Comparison of ENCODE assay signal across 16 cellular contexts in the genomic region with DNA sequence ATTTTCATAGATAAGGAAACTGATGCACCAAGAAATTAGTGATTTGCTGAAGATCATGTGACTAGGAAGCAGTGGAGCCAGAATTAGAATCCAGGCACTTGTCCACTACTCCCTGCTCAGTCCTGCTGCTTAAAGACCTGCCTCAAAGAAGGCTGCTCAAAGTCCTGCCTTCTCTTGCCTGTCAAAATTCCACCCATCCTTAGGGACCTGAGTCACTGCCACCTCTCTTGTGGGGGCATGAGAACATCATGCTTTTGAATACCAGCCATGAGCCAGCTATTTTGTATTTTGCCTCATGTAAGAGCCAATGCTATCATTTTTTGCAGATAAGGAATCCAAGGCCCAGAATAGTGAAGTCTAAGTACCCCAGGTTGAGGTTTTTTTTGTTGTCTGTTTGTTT. TPM values are rescaled to one million over a fixed set of nuclear protein-coding genes. Genes with fewer than 3 reads are reported as not detected.
A peak's percentile ranks its signal among the peaks of the same experiment; 100 is the strongest.
DNase-seq lines count a peak whose midpoint lies in the region; ATAC-seq and TF ChIP-seq lines count a peak whose summit lies in the region.
"Had no signal": no experiment of that assay in that cellular context is flagged by ENCODE, and none has a peak within 500 bp of the region (broad histone marks: within the 10 kb centered on the region; RNA-seq: fewer than 3 reads in every experiment).

No MANE protein-coding gene starts in this region.

- intact Hi-C loops in IMR-90 (cut with micrococcal nuclease), result loop anchor here (5.0 kb wide), 1 partner anchor 849 kb away; no protein-coding TSS in a partner anchor
- intact Hi-C loops in CD4-positive, alpha-beta T cell (cut with DNase I, micrococcal nuclease), result loop anchor here in 1 of 2 experiments (5.0 to 10.0 kb wide), 2 partner anchors 306 to 644 kb away; a partner anchor contains a TSS

- no peak overlapping the region for H2BK15ac ChIP-seq in IMR-90 (ENCODE audit: low read depth, low read length)

- H3K9me1 ChIP-seq in IMR-90 (ENCODE audit: insufficient read depth, low read length), result no peaks in the 10 kb centered on the region

- H2AFZ ChIP-seq in IMR-90 (replicated peaks; ENCODE audit: low read length, poor library complexity), result no peak overlapping the region

- H3K4me2 ChIP-seq in IMR-90 (ENCODE audit: low read depth, low read length), result no peak overlapping the region

- no peak overlapping the region for H3K18ac ChIP-seq in IMR-90 (ENCODE audit: low read depth, low read length)

- H3K27ac Mint-ChIP-seq in mesothelial cell of epicardium (peak overlapping the region; percentile 70), glutamatergic neuron (ENCODE audit: unreplicated experiment) (no peak overlapping the region)
- H3K27ac Mint-ChIP-seq in CD4-positive, alpha-beta T cell, result no peak overlapping the region
- H3K27ac Mint-ChIP-seq: activated naive CD4-positive, alpha-beta T cell treated with anti-CD3 and anti-CD28 coated beads, Interleukin-2, amount 10 ng/mL, durations not matched to agents 7 days and 5 days; T-helper 1 cell treated with Interleukin-12 subunit alpha and Interleukin-12 subunit beta and Interleukin-4 antibody, amounts not matched to agents 30 μg/mL and 1 μg/mL, for 36 hours had no signal

- in situ Hi-C loops in IMR-90 (cut with MboI; ENCODE audit: low sequenced_read_pairs), result loop anchor here (5.0 to 10.0 kb wide), 2 partner anchors 969 to 1116 kb away; no protein-coding TSS in a partner anchor

- no peaks in the 10 kb centered on the region for H4K20me1 ChIP-seq in IMR-90 (ENCODE audit: insufficient read depth, low read length)

- no peak overlapping the region for H4K5ac ChIP-seq in IMR-90 (ENCODE audit: low read depth, low read length)

- H3K4me1 Mint-ChIP-seq in mesothelial cell of epicardium (peaks cover 71% of the 10 kb centered on the region), glutamatergic neuron (ENCODE audit: low read depth, unreplicated experiment) (peaks cover 4% of the 10 kb centered on the region)
- H3K4me1 Mint-ChIP-seq in CD4-positive, alpha-beta T cell (ENCODE audit: low read depth), result peaks cover 7% of the 10 kb centered on the region
- H3K4me1 Mint-ChIP-seq: activated naive CD4-positive, alpha-beta T cell treated with anti-CD3 and anti-CD28 coated beads, Interleukin-2, amount 10 ng/mL, durations not matched to agents 7 days and 5 days; central memory CD8-positive, alpha-beta T cell had no signal

- peaks cover 24% of the 10 kb centered on the region for H3K36me3 Mint-ChIP-seq in mesothelial cell of epicardium
- peaks cover 59% of the 10 kb centered on the region for H3K36me3 Mint-ChIP-seq in CD4-positive, alpha-beta T cell (ENCODE audit: low read depth)
- peaks cover 19% of the 10 kb centered on the region for H3K36me3 Mint-ChIP-seq in glutamatergic neuron (ENCODE audit: unreplicated experiment)

- H3K9me3 Mint-ChIP-seq in mesothelial cell of epicardium (peaks cover 11% of the 10 kb centered on the region), glutamatergic neuron (ENCODE audit: unreplicated experiment) (peaks cover 6% of the 10 kb centered on the region)
- H3K9me3 Mint-ChIP-seq in CD4-positive, alpha-beta T cell, result peaks cover 3% of the 10 kb centered on the region

- H2BK120ac ChIP-seq in IMR-90 (ENCODE audit: low read depth, low read length), result no peak overlapping the region

- H3K4me1 ChIP-seq in IMR-90 (ENCODE audit: control insufficient read depth, insufficient read depth, low read length), result peaks cover 2% of the 10 kb centered on the region; the same call in 1 of the 2 replicates

- DNase-seq in AG08395 (ENCODE audit: low spot score), result peak; percentile 67
- peak; percentile 71 for DNase-seq in IMR-90
- DNase-seq in dermis blood vessel endothelial cell, result peak; percentile 24
- DNase-seq in mesothelial cell of epicardium (ENCODE audit: low spot score in 2 of 2, unreplicated experiment in 2 of 2), result no peak
- no peak for DNase-seq in activated CD8-positive, alpha-beta memory T cell treated with anti-CD3 and anti-CD28 coated beads for 24 hours
- no peak for DNase-seq in CD4-positive, alpha-beta T cell
- no peak for DNase-seq in glutamatergic neuron
- DNase-seq: activated CD4-positive, CD25-positive, alpha-beta regulatory T cell treated with anti-CD3 and anti-CD28 coated beads, Interleukin-2, amount 50 U/mL, for 72 hours; activated naive CD4-positive, alpha-beta T cell treated with anti-CD3 and anti-CD28 coated beads, Interleukin-2, amount 10 ng/mL, durations not matched to agents 7 days and 5 days; NCI-H187 treated with DMSO at 0.1 percent for 48 hours; NCI-H69; RPMI8226; stimulated activated CD4-positive, alpha-beta T cell treated with anti-CD3 and anti-CD28 coated beads, Interleukin-4, amount 100 ng/mL, for 24 hours had no signal

- peak; percentile 28; the same call in 1 of the 2 replicates for ATAC-seq in IMR-90 (ENCODE audit: low read depth)
- no peak for ATAC-seq in GM19328 (IDR thresholded peaks at IDR 0.05; ENCODE audit: unreplicated experiment)
- no peak for ATAC-seq in CD4-positive, alpha-beta T cell (ENCODE audit: poor library complexity)

- TF ChIP-seq CTCF in IMR-90 (conservative IDR thresholded peaks at IDR 0.05; ENCODE audit: low read depth, low read length), result no peak
- TF ChIP-seq CTCF in mesothelial cell of epicardium (IDR thresholded peaks at IDR 0.05; ENCODE audit: unreplicated experiment), result no peak
- TF ChIP-seq CTCF in CD4-positive, alpha-beta T cell (IDR thresholded peaks at IDR 0.05), result no peak
- TF ChIP-seq CTCF in glutamatergic neuron (IDR thresholded peaks at IDR 0.05; ENCODE audit: partially characterized antibody, unreplicated experiment), result no peak

- no peak overlapping the region for H4K91ac ChIP-seq in IMR-90 (ENCODE audit: insufficient read depth, low read depth, low read length)

- H2BK20ac ChIP-seq in IMR-90 (ENCODE audit: low read depth, low read length), result no peak overlapping the region

- no peak overlapping the region for H3K14ac ChIP-seq in IMR-90 (replicated peaks; ENCODE audit: low read depth, low read length)

- no peak overlapping the region for H3K9ac ChIP-seq in IMR-90 (ENCODE audit: low read depth, low read length)

- H3K9me3 ChIP-seq in IMR-90 (ENCODE audit: control insufficient read depth, insufficient read depth, low read length), result no peaks in the 10 kb centered on the region; the same call in 1 of the 2 replicates
- no peaks in the 10 kb centered on the region for H3K9me3 ChIP-seq in CD4-positive, alpha-beta T cell (ENCODE audit: control insufficient read depth, low read length)

- H3K27me3 ChIP-seq in IMR-90 (ENCODE audit: control insufficient read depth, insufficient read depth, low read length), result no peaks in the 10 kb centered on the region; the same call in 1 of the 2 replicates
- H3K27me3 ChIP-seq in CD4-positive, alpha-beta T cell (ENCODE audit: control insufficient read depth, insufficient read depth, low read length), result no peaks in the 10 kb centered on the region

- no peak for TF ChIP-seq RAD21 in IMR-90 (IDR thresholded peaks at IDR 0.05; ENCODE audit: low read length)

- no peak overlapping the region for H2BK5ac ChIP-seq in IMR-90 (ENCODE audit: low read depth, low read length, poor library complexity, severe bottlenecking)

- H3K4ac ChIP-seq in IMR-90 (ENCODE audit: low read depth, low read length), result no peak overlapping the region

- no peak for TF ChIP-seq POLR2A in IMR-90 (IDR thresholded peaks at IDR 0.05; ENCODE audit: low read depth, low read length)

- no peak overlapping the region for H3K56ac ChIP-seq in IMR-90 (ENCODE audit: extremely low read depth, insufficient read depth, low read length)

- peaks cover 6% of the 10 kb centered on the region for H3K36me3 ChIP-seq in IMR-90 (ENCODE audit: control insufficient read depth, insufficient read depth, low read length)

- H3K4me3 ChIP-seq in IMR-90 (ENCODE audit: insufficient read depth, low read depth, low read length), result no peak overlapping the region

- H2AK9ac ChIP-seq in IMR-90 (replicated peaks; ENCODE audit: low read depth, low read length, poor library complexity), result no peak overlapping the region

- H3K4me3 Mint-ChIP-seq in mesothelial cell of epicardium (no peak overlapping the region), glutamatergic neuron (ENCODE audit: unreplicated experiment) (no peak overlapping the region)
- no peak overlapping the region for H3K4me3 Mint-ChIP-seq in CD4-positive, alpha-beta T cell
- H3K4me3 Mint-ChIP-seq: activated naive CD4-positive, alpha-beta T cell treated with anti-CD3 and anti-CD28 coated beads, Interleukin-2, amount 10 ng/mL, durations not matched to agents 7 days and 5 days; central memory CD8-positive, alpha-beta T cell; T-helper 1 cell treated with Interleukin-12 subunit alpha and Interleukin-12 subunit beta and Interleukin-4 antibody, amounts not matched to agents 30 μg/mL and 1 μg/mL, for 36 hours had no signal

- dilution Hi-C loops in IMR-90 (cut with HindIII; ENCODE audit: low sequenced_read_pairs, unreplicated experiment), result no loop called here

- H3K27me3 Mint-ChIP-seq in mesothelial cell of epicardium (ENCODE audit: low read depth) (no peaks in the 10 kb centered on the region), glutamatergic neuron (ENCODE audit: unreplicated experiment) (no peaks in the 10 kb centered on the region)
- H3K27me3 Mint-ChIP-seq in CD4-positive, alpha-beta T cell, result no peaks in the 10 kb centered on the region
- H3K27me3 Mint-ChIP-seq: activated naive CD4-positive, alpha-beta T cell treated with anti-CD3 and anti-CD28 coated beads, Interleukin-2, amount 10 ng/mL, durations not matched to agents 7 days and 5 days; central memory CD8-positive, alpha-beta T cell had no signal

- BruUV-seq in IMR-90 (replicated peaks; lab: Mats Ljungman, UMichigan), result no TSS peak

- no peak overlapping the region for H2AK5ac ChIP-seq in IMR-90 (ENCODE audit: low read depth, low read length)

- H3K27ac ChIP-seq in IMR-90 (ENCODE audit: insufficient read depth, low read length), result no peak overlapping the region
- no peak overlapping the region for H3K27ac ChIP-seq in CD4-positive, alpha-beta T cell (ENCODE audit: low read depth, low read length)

- H3K79me1 ChIP-seq in IMR-90 (ENCODE audit: low read depth in 1 of 2, low read length in 2 of 2), result no peaks in the 10 kb centered on the region

- CTCF ChIA-PET in IMR-90 (lab: Yijun Ruan, JAX), result no interaction called here
- CTCF ChIA-PET in CD4-positive, alpha-beta T cell (lab: Charles Lee), result interaction anchor here (1.3 kb wide), 1 partner anchor 1118 kb away, joined by 5 read pairs; no protein-coding TSS in a partner anchor

- H3K23ac ChIP-seq in IMR-90 (ENCODE audit: low read depth, low read length), result no peak overlapping the region

- POLR2A ChIA-PET in IMR-90 (lab: Charles Lee; ENCODE audit: unreplicated experiment), result no interaction called here
- POLR2A ChIA-PET in CD4-positive, alpha-beta T cell (lab: Charles Lee), result no interaction called here

- no peak overlapping the region for H4K8ac ChIP-seq in IMR-90 (ENCODE audit: low read depth in 2 of 2, low read length in 2 of 2)

RNA-seq across cellular contexts. Expression of a gene that starts 47.1 kb away (rescaled TPM):
- total RNA-seq in IMR-90 (2012; rRNA removed) (74.9 and 108 TPM in 2 replicates), dermis blood vessel endothelial cell (87.3 and 126 TPM in 2 replicates), mesothelial cell of epicardium (87.3 to 88.9 TPM (median 88.6 TPM) in 3 replicates), glutamatergic neuron (ENCODE audit: unreplicated experiment) (255 TPM)
- polyA plus RNA-seq in IMR-90 (2012; rRNA removed), result 62.9 and 73.6 TPM in 2 replicates
- polyA plus RNA-seq in IMR-90 (2012; cell fraction: cytosol; rRNA removed), result 8.7 and 17.2 TPM in 2 replicates
- polyA plus RNA-seq in IMR-90 (2012; cell fraction: nucleus; rRNA removed; ENCODE audit: low replicate concordance), result 3.9 and 38.1 TPM in 2 replicates
- 10 to 100 TPM; 48.8 to 50.1 TPM for total RNA-seq in CD4-positive, alpha-beta T cell

Comparison
In these comparisons a context has a peak if more than half of its experiments do, and no peak if none do; other contexts are left out.
1. DNase-seq: peak in AG08395 (single experiment), IMR-90 (single experiment) and dermis blood vessel endothelial cell (single experiment); none in mesothelial cell of epicardium (0 of 2), activated CD8-positive, alpha-beta memory T cell treated with anti-CD3 and anti-CD28 coated beads for 24 hours (single experiment), CD4-positive, alpha-beta T cell (0 of 10) and glutamatergic neuron (single experiment).